Comparison of ENCODE assay signal across 1 cellular context in the genomic region with DNA sequence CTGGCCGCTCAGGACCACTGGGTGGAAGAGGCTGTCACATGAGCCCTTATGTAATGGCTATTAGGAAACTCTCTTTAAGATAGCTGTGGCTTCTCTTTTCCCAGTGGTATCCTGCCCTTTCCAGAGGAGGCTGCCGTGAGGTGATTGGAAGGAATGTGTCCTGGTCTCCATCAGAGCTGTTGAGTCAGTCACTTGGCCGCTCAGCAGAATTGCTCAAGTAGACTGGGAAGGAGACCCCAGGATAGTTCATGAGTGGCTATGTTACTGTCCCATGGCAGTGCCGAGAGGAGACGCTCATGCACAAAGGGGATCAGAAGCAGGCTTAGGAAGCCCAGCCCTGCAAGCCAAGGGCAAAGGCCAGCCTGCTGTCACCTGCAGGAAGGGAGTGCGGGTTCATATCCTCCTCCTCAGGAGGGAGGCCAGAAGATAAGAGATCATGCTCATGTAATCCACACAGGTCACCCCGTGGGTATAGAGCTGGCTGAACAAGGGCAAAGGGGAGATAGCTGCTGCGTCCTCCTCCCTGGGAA.
TF ChIP-seq lines count a peak whose summit lies in the region.

No MANE protein-coding gene starts in this region.

TF ChIP-seq in endothelial cell of umbilical vein, 7 proteins besides CTCF, POLR2A, EP300 and RAD21:
- TF ChIP-seq MYC (IDR thresholded peaks at IDR 0.05; ENCODE audit: low read depth, low read length) (no peak), GATA2 (IDR thresholded peaks at IDR 0.05; ENCODE audit: insufficient read depth, insufficient read length, low read depth, low read length) (peak; percentile 44)
